Comparison of ENCODE assay signal across 1 cellular context in the genomic region with DNA sequence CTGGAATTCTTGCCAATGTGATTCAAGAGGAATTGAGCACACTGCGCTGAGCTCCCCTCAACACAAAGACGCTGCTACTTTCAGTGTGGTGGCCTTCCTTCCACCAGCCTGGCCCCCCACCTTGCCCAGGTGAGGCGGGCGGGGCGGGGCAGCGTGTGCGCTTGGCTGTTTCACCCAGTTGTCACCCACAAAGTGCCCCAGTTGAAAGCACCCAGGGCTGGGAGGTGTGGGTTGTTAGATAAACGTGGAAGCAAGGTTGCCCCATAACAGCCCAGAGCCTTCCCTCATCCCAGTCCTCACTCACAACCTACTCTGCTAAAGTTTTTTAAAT.
TF ChIP-seq lines count a peak whose summit lies in the region.

No MANE protein-coding gene starts in this region.

TF ChIP-seq in GM23338, 12 proteins besides CTCF, POLR2A, EP300 and RAD21:
- TF ChIP-seq, protein P1, sequence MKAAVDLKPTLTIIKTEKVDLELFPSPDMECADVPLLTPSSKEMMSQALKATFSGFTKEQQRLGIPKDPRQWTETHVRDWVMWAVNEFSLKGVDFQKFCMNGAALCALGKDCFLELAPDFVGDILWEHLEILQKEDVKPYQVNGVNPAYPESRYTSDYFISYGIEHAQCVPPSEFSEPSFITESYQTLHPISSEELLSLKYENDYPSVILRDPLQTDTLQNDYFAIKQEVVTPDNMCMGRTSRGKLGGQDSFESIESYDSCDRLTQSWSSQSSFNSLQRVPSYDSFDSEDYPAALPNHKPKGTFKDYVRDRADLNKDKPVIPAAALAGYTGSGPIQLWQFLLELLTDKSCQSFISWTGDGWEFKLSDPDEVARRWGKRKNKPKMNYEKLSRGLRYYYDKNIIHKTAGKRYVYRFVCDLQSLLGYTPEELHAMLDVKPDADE (IDR thresholded peaks at IDR 0.05) = no peak
- TF ChIP-seq CREB1 (CRISPR knock-in tag; IDR thresholded peaks at IDR 0.05; ENCODE audit: low read depth) = no peak
- TF ChIP-seq ZNF114 (CRISPR knock-in tag; IDR thresholded peaks at IDR 0.05) = no peak
- TF ChIP-seq EZH2 (IDR thresholded peaks at IDR 0.05; ENCODE audit: low read depth, unreplicated experiment) = no peak
- TF ChIP-seq STAT1 (IDR thresholded peaks at IDR 0.05; ENCODE audit: unreplicated experiment) = no peak
- no peak for TF ChIP-seq EZH2phosphoT487 (IDR thresholded peaks at IDR 0.05; ENCODE audit: unreplicated experiment)
- TF ChIP-seq, protein P2, sequence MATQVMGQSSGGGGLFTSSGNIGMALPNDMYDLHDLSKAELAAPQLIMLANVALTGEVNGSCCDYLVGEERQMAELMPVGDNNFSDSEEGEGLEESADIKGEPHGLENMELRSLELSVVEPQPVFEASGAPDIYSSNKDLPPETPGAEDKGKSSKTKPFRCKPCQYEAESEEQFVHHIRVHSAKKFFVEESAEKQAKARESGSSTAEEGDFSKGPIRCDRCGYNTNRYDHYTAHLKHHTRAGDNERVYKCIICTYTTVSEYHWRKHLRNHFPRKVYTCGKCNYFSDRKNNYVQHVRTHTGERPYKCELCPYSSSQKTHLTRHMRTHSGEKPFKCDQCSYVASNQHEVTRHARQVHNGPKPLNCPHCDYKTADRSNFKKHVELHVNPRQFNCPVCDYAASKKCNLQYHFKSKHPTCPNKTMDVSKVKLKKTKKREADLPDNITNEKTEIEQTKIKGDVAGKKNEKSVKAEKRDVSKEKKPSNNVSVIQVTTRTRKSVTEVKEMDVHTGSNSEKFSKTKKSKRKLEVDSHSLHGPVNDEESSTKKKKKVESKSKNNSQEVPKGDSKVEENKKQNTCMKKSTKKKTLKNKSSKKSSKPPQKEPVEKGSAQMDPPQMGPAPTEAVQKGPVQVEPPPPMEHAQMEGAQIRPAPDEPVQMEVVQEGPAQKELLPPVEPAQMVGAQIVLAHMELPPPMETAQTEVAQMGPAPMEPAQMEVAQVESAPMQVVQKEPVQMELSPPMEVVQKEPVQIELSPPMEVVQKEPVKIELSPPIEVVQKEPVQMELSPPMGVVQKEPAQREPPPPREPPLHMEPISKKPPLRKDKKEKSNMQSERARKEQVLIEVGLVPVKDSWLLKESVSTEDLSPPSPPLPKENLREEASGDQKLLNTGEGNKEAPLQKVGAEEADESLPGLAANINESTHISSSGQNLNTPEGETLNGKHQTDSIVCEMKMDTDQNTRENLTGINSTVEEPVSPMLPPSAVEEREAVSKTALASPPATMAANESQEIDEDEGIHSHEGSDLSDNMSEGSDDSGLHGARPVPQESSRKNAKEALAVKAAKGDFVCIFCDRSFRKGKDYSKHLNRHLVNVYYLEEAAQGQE (IDR thresholded peaks at IDR 0.05; ENCODE audit: unreplicated experiment) = no peak
- TF ChIP-seq NANOG (IDR thresholded peaks at IDR 0.05; ENCODE audit: borderline replicate concordance) = no peak
- TF ChIP-seq ZNF331 (CRISPR knock-in tag; IDR thresholded peaks at IDR 0.05; ENCODE audit: low read depth) = no peak
- no peak for TF ChIP-seq JUNB (IDR thresholded peaks at IDR 0.05; ENCODE audit: unreplicated experiment)
- TF ChIP-seq POLR2AphosphoS5 (IDR thresholded peaks at IDR 0.05; ENCODE audit: low read depth) = no peak
